ENCODE assay signal across 35 cellular contexts in the genomic region with DNA sequence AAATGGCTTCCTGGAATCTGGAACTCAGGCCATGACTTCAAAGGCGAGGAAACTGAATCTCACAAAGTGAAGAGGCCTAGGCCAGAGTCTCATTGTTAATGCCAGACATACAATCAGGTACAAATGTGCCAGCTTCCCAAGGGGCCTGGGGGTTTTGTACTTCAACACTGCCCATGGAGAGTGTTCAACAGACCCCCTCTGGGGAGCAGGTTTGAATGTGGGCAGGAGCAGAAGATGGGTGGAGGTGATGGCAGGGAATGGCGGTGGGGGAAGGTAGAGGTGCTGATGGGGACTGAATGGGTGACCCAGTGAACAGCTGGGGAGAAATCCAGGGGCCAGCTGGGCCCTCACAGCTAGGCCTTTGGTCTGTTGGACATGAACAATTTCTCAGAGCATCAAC. TPM values are rescaled to one million over a fixed set of nuclear protein-coding genes. Genes with fewer than 3 reads are reported as not detected.
"Had no signal": no experiment of that assay in that cellular context is flagged by ENCODE, and none has a peak within 500 bp of the region (broad histone marks: within the 10 kb centered on the region; RNA-seq: fewer than 3 reads in every experiment).

No MANE protein-coding gene starts in this region.

- H3K27ac Mint-ChIP-seq: activated B cell treated with CpG ODN at 0.5 μM for 24 hours; activated CD8-positive, alpha-beta T cell treated with anti-CD3 and anti-CD28 coated beads, Interleukin-2, amount 10 ng/mL, durations not matched to agents 7 days and 5 days; activated naive CD4-positive, alpha-beta T cell treated with anti-CD3 and anti-CD28 coated beads, Interleukin-2, amount 10 ng/mL, durations not matched to agents 7 days and 5 days; activated naive CD4-positive, alpha-beta T cell treated with anti-CD3 and anti-CD28 coated beads, Interleukin-2, amount 50 U/mL, for 72 hours; activated naive CD8-positive, alpha-beta T cell treated with anti-CD3 and anti-CD28 coated beads, Interleukin-2, amount 10 ng/mL, durations not matched to agents 7 days and 5 days; activated T-cell treated with anti-CD3 and anti-CD28 coated beads, Interleukin-2, amount 50 U/mL, for 24 hours; activated T-cell treated with anti-CD3 and anti-CD28 coated beads, Interleukin-2, amount 50 U/mL, for 72 hours; brain; dendritic cell treated with granulocyte-macrophage colony-stimulating factor and Interleukin-4, amounts not matched to agents 40 ng/mL and 50 ng/mL, for 4 days; T-helper 17 cell; T-helper 2 cell treated with Interferon-gamma antibody and Interleukin-4, amounts not matched to agents 5 μg/mL and 100 μg/mL, for 36 hours had no signal

- H3K9me3 Mint-ChIP-seq: activated B cell treated with CpG ODN at 0.5 μM for 24 hours; activated naive CD4-positive, alpha-beta T cell treated with anti-CD3 and anti-CD28 coated beads, Interleukin-2, amount 10 ng/mL, durations not matched to agents 7 days and 5 days; activated naive CD4-positive, alpha-beta T cell treated with anti-CD3 and anti-CD28 coated beads, Interleukin-2, amount 50 U/mL, for 72 hours; activated naive CD8-positive, alpha-beta T cell treated with anti-CD3 and anti-CD28 coated beads, Interleukin-2, amount 10 ng/mL, durations not matched to agents 7 days and 5 days; activated T-cell treated with anti-CD3 and anti-CD28 coated beads, Interleukin-2, amount 50 U/mL, for 24 hours; activated T-cell treated with anti-CD3 and anti-CD28 coated beads, Interleukin-2, amount 50 U/mL, for 72 hours; dendritic cell treated with granulocyte-macrophage colony-stimulating factor and Interleukin-4, amounts not matched to agents 40 ng/mL and 50 ng/mL, for 4 days; T-helper 2 cell treated with Interferon-gamma antibody and Interleukin-4, amounts not matched to agents 5 μg/mL and 100 μg/mL, for 36 hours had no signal

- H3K27me3 ChIP-seq: ascending aorta, breast epithelium, cardiac muscle cell, colonic mucosa, esophagus muscularis mucosa, gastroesophageal sphincter had no signal

- H3K4me3 Mint-ChIP-seq: activated B cell treated with CpG ODN at 0.5 μM for 24 hours; activated CD8-positive, alpha-beta T cell treated with anti-CD3 and anti-CD28 coated beads, Interleukin-2, amount 10 ng/mL, durations not matched to agents 7 days and 5 days; activated naive CD4-positive, alpha-beta T cell treated with anti-CD3 and anti-CD28 coated beads, Interleukin-2, amount 10 ng/mL, durations not matched to agents 7 days and 5 days; activated naive CD8-positive, alpha-beta T cell treated with anti-CD3 and anti-CD28 coated beads, Interleukin-2, amount 10 ng/mL, durations not matched to agents 7 days and 5 days; activated T-cell treated with anti-CD3 and anti-CD28 coated beads, Interleukin-2, amount 50 U/mL, for 24 hours; activated T-cell treated with anti-CD3 and anti-CD28 coated beads, Interleukin-2, amount 50 U/mL, for 72 hours; brain; dendritic cell treated with granulocyte-macrophage colony-stimulating factor and Interleukin-4, amounts not matched to agents 40 ng/mL and 50 ng/mL, for 4 days; T-helper 17 cell; T-helper 2 cell treated with Interferon-gamma antibody and Interleukin-4, amounts not matched to agents 5 μg/mL and 100 μg/mL, for 36 hours had no signal

- H3K4me1 Mint-ChIP-seq: activated B cell treated with CpG ODN at 0.5 μM for 24 hours; activated naive CD4-positive, alpha-beta T cell treated with anti-CD3 and anti-CD28 coated beads, Interleukin-2, amount 10 ng/mL, durations not matched to agents 7 days and 5 days; activated naive CD8-positive, alpha-beta T cell treated with anti-CD3 and anti-CD28 coated beads, Interleukin-2, amount 10 ng/mL, durations not matched to agents 7 days and 5 days; brain; T-helper 17 cell had no signal

- H3K27ac ChIP-seq: ascending aorta, breast epithelium, cardiac muscle cell, colonic mucosa, dorsolateral prefrontal cortex, esophagus muscularis mucosa, foreskin keratinocyte, gastroesophageal sphincter, heart right ventricle, WERI-Rb-1 had no signal

- H3K4me1 ChIP-seq: ascending aorta, breast epithelium, colonic mucosa, esophagus muscularis mucosa, foreskin keratinocyte, gastroesophageal sphincter, heart right ventricle had no signal

- H3K36me3 Mint-ChIP-seq: activated naive CD4-positive, alpha-beta T cell treated with anti-CD3 and anti-CD28 coated beads, Interleukin-2, amount 10 ng/mL, durations not matched to agents 7 days and 5 days; activated naive CD4-positive, alpha-beta T cell treated with anti-CD3 and anti-CD28 coated beads, Interleukin-2, amount 50 U/mL, for 72 hours; activated naive CD8-positive, alpha-beta T cell treated with anti-CD3 and anti-CD28 coated beads, Interleukin-2, amount 10 ng/mL, durations not matched to agents 7 days and 5 days; brain had no signal

- H3K36me3 ChIP-seq: ascending aorta, breast epithelium, cardiac muscle cell, colonic mucosa, esophagus muscularis mucosa, gastroesophageal sphincter, heart right ventricle, WERI-Rb-1 had no signal

- H3K9me3 ChIP-seq: ascending aorta, breast epithelium, colonic mucosa, gastroesophageal sphincter had no signal

- ATAC-seq: activated CD4-positive, CD25-positive, alpha-beta regulatory T cell treated with anti-CD3 and anti-CD28 coated beads, Interleukin-2, amount 50 U/mL, for 24 hours; activated CD8-positive, alpha-beta T cell treated with anti-CD3 and anti-CD28 coated beads, Interleukin-2, amount 10 ng/mL, durations not matched to agents 7 days and 5 days; activated naive CD4-positive, alpha-beta T cell treated with anti-CD3 and anti-CD28 coated beads, Interleukin-2, amount 50 U/mL, for 72 hours; activated T-cell treated with anti-CD3 and anti-CD28 coated beads, Interleukin-2, amount 50 U/mL, for 72 hours; foreskin keratinocyte; gastroesophageal sphincter; heart right ventricle; T-helper 17 cell had no signal

- H3K4me3 ChIP-seq: ascending aorta, breast epithelium, cardiac muscle cell, colonic mucosa, dorsolateral prefrontal cortex, esophagus muscularis mucosa, gastroesophageal sphincter, heart right ventricle had no signal

- DNase-seq: activated B cell treated with CpG ODN at 0.5 μM for 24 hours; activated CD4-positive, alpha-beta T cell treated with anti-CD3 and anti-CD28 coated beads for 48 hours; activated CD4-positive, alpha-beta T cell treated with anti-CD3 and anti-CD28 coated beads, Interleukin-2, amount 50 U/mL, for 1 hour; activated CD4-positive, alpha-beta T cell treated with anti-CD3 and anti-CD28 coated beads, Interleukin-2, amount 50 U/mL, for 48 hours; activated CD8-positive, alpha-beta T cell treated with anti-CD3 and anti-CD28 coated beads, Interleukin-2, amount 10 ng/mL, durations not matched to agents 7 days and 5 days; activated gamma-delta T cell; activated naive CD4-positive, alpha-beta T cell; activated naive CD4-positive, alpha-beta T cell treated with anti-CD3 and anti-CD28 coated beads, Interleukin-2, amount 10 ng/mL, durations not matched to agents 7 days and 5 days; activated naive CD8-positive, alpha-beta T cell treated with anti-CD3 and anti-CD28 coated beads, Interleukin-2, amount 10 ng/mL, durations not matched to agents 7 days and 5 days; activated T-cell treated with anti-CD3 and anti-CD28 coated beads for 4 hours; activated T-cell treated with anti-CD3 and anti-CD28 coated beads, Interleukin-2, amount 50 U/mL, for 24 hours; activated T-cell treated with anti-CD3 and anti-CD28 coated beads, Interleukin-2, amount 50 U/mL, for 72 hours; central memory CD4-positive, alpha-beta T cell; cerebellar nuclear complex; colonic mucosa; dorsolateral prefrontal cortex; effector memory CD4-positive, alpha-beta T cell; erythroblast; foreskin keratinocyte; heart right ventricle; T-helper 1 cell; T-helper 17 cell; T1000; WERI-Rb-1 had no signal

RNA-seq across cellular contexts. Expression of a gene that starts 12.0 kb away (rescaled TPM):
- total RNA-seq: activated B cell treated with CpG ODN at 0.5 μM for 24 hours; activated CD8-positive, alpha-beta T cell treated with anti-CD3 and anti-CD28 coated beads, Interleukin-2, amount 10 ng/mL, durations not matched to agents 7 days and 5 days; activated naive CD4-positive, alpha-beta T cell treated with anti-CD3 and anti-CD28 coated beads, Interleukin-2, amount 50 U/mL, for 72 hours; activated naive CD8-positive, alpha-beta T cell treated with anti-CD3 and anti-CD28 coated beads, Interleukin-2, amount 10 ng/mL, durations not matched to agents 7 days and 5 days; activated T-cell treated with anti-CD3 and anti-CD28 coated beads, Interleukin-2, amount 50 U/mL, for 72 hours; ascending aorta; cardiac muscle cell; dorsolateral prefrontal cortex; esophagus muscularis mucosa; foreskin keratinocyte; gastroesophageal sphincter; glomerular endothelial cell; heart right ventricle had no signal
- polyA plus RNA-seq: cardiac muscle cell, foreskin keratinocyte, heart right ventricle had no signal
